19 cellular contexts compared by ENCODE assay signal in the genomic region with DNA sequence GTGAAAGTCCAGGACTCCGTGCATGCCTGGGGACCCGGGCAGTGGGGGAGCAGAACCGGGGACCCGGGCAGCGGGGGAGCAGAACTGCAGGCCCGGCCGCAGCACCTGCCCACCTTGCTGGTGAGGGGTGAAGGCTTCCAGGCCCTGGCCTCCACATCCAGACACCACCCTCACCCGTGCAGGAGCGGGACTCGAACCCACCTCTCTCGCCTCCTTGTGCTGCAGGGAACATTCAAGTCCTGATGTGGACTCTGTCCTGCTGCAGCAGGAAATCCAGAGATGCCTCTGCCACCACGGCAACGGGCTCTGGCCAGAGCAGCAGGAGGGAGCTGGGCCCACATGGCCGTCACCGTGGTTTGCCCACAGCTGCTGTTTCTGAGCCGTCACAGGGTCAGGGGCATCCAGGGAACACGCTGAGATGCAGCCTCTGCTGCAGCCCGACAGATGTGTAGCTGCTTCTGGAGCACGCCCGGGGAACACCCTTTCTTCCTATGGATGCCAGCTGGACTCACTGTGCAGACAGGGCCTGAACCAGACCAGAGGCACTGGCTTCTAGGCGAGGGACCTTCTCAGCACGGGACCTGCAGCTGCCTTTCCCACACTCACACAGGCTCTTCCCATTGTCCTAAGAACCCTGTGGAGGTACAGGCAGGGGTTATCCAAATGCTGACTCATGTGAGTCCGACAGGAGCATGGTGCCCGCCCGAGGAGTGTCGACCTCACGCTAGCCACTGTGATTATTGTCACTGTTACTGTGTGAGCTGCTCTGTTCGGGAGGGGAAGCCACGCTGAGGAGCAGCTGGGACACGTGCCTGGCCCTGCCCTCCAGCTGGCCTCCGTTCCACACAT.
DNase-seq lines count a peak whose midpoint lies in the region; FAIRE-seq and TF ChIP-seq lines count a peak whose summit lies in the region.
"Had no signal": no experiment of that assay in that cellular context is flagged by ENCODE, and none has a peak within 500 bp of the region (broad histone marks: within the 10 kb centered on the region; RNA-seq: fewer than 3 reads in every experiment).

No MANE protein-coding gene starts in this region.

- no peak overlapping the region for H3K4me3 ChIP-seq in endodermal cell (ENCODE audit: low read length)
- H3K4me3 ChIP-seq: GM12878, thyroid gland had no signal

- H3K27me3 Mint-ChIP-seq in endodermal cell (ENCODE audit: insufficient read depth) = no peaks in the 10 kb centered on the region
- H3K27me3 Mint-ChIP-seq: T-cell had no signal

- WGBS in endodermal cell (ENCODE audit: insufficient coverage in 1 of 2, insufficient read length in 1 of 2), 2 experiments = 86 to 90% methylated on average over 16 to 31 of the region's 31 CpGs

- peaks cover 17% of the 10 kb centered on the region for H3K4me1 Mint-ChIP-seq in endodermal cell
- H3K4me1 Mint-ChIP-seq: memory B cell, T-cell had no signal

- no peak for TF ChIP-seq CTCF in endodermal cell (conservative IDR thresholded peaks at IDR 0.05)

- H3K27ac ChIP-seq in endodermal cell (ENCODE audit: low read depth, low read length) = peak overlapping the region; percentile 40
- H3K27ac ChIP-seq: thyroid gland had no signal

- no peak overlapping the region for H3K9ac ChIP-seq in endodermal cell (ENCODE audit: extremely low read depth, low read length, poor library complexity, severe bottlenecking)

- H3K36me3 ChIP-seq in endodermal cell (ENCODE audit: control insufficient read depth, insufficient read depth, low read length) = no peaks in the 10 kb centered on the region
- H3K36me3 ChIP-seq: thyroid gland had no signal

- FAIRE-seq in urothelium cell line (lab: Jason Lieb, UNC) = peak; percentile 40
- FAIRE-seq: GM12878, RCC 7860 had no signal

- peaks cover 13% of the 10 kb centered on the region for H3K9me3 ChIP-seq in endodermal cell (ENCODE audit: control insufficient read depth, low read length)
- H3K9me3 ChIP-seq: thyroid gland had no signal

- peaks cover 13% of the 10 kb centered on the region for H3K9me3 Mint-ChIP-seq in endodermal cell

- H3K4me3 Mint-ChIP-seq in endodermal cell = no peak overlapping the region
- H3K4me3 Mint-ChIP-seq: CD8-positive, alpha-beta T cell; memory B cell; T-cell; WTC11 had no signal

- H3K27me3 ChIP-seq in endodermal cell (ENCODE audit: control insufficient read depth, insufficient read depth, low read length, poor library complexity, severe bottlenecking) = no peaks in the 10 kb centered on the region
- H3K27me3 ChIP-seq: thyroid gland had no signal

- no peak overlapping the region for H3K27ac Mint-ChIP-seq in endodermal cell
- H3K27ac Mint-ChIP-seq: CD8-positive, alpha-beta T cell; memory B cell; T-cell; WTC11 had no signal

- no peaks in the 10 kb centered on the region for H3K4me1 ChIP-seq in endodermal cell (ENCODE audit: control insufficient read depth, insufficient read depth, low read length)

- DNase-seq in NCI-H146 (lab: John Stamatoyannopoulos, UW) (peak; percentile 58), NCI-H146 treated with DMSO at 0.1 percent for 48 hours (lab: John Stamatoyannopoulos, UW; ENCODE audit: unreplicated experiment) (no peak), endodermal cell (no peak), midbrain (lab: John Stamatoyannopoulos, UW) (peak; percentile 1), urothelium cell line (ENCODE audit: low spot score) (no peak), NCI-H226 (no peak), glomerular visceral epithelial cell (ENCODE audit: extremely low spot score) (no peak), UCSD-AML1 (lab: John Stamatoyannopoulos, UW; ENCODE audit: unreplicated experiment) (no peak)
- DNase-seq: 8988T; activated gamma-delta T cell; CD8-positive, alpha-beta T cell; foreskin fibroblast; NCI-H748 treated with DMSO at 0.1 percent for 48 hours; T-cell; thyroid gland had no signal

- H3K36me3 Mint-ChIP-seq in endodermal cell (ENCODE audit: low read depth) = peaks cover 3% of the 10 kb centered on the region
- H3K36me3 Mint-ChIP-seq: CD8-positive, alpha-beta T cell; memory B cell; T-cell; WTC11 had no signal

Comparison
In these comparisons a context has a peak if more than half of its experiments do, and no peak if none do; other contexts are left out.
1. DNase-seq: peak in NCI-H146 (single experiment) and midbrain (single experiment); none in NCI-H146 treated with DMSO at 0.1 percent for 48 hours (single experiment), endodermal cell (single experiment), urothelium cell line (single experiment), NCI-H226 (single experiment), glomerular visceral epithelial cell (single experiment) and UCSD-AML1 (single experiment).